ENCODE assay signal across 26 cellular contexts in genomic region chr5:78562001-78562400, GRCh38.
"Had no signal": no experiment of that assay in that cellular context is flagged by ENCODE, and none has a peak within 500 bp of the region (broad histone marks: within the 10 kb centered on the region; RNA-seq: fewer than 3 reads in every experiment).

No MANE protein-coding gene starts in this region.

- H3K9me3 ChIP-seq: ascending aorta had no signal

- H3K27me3 ChIP-seq: ascending aorta, brain microvascular endothelial cell, SJCRH30 had no signal

- H3K4me2 ChIP-seq: SK-N-SH had no signal

- H3K27ac ChIP-seq: ascending aorta, brain microvascular endothelial cell, SJCRH30 had no signal

- H3K9ac ChIP-seq: SK-N-SH had no signal

- H3K4me1 ChIP-seq: SJCRH30 had no signal

- H3K4me1 Mint-ChIP-seq: activated CD4-positive, alpha-beta T cell treated with anti-CD3 and anti-CD28 coated beads, Interleukin-2, amount 10 ng/mL, durations not matched to agents 7 days and 5 days; activated naive CD4-positive, alpha-beta T cell treated with anti-CD3 and anti-CD28 coated beads, Interleukin-2, amount 50 U/mL, for 24 hours had no signal

- DNase-seq: activated CD4-positive, alpha-beta T cell treated with anti-CD3 and anti-CD28 coated beads, Interleukin-2, amount 10 ng/mL, durations not matched to agents 7 days and 5 days; activated CD4-positive, CD25-positive, alpha-beta regulatory T cell treated with anti-CD3 and anti-CD28 coated beads, Interleukin-2, amount 50 U/mL, for 72 hours; activated CD8-positive, alpha-beta T cell treated with anti-CD3 and anti-CD28 coated beads, Interleukin-2, amount 10 ng/mL, durations not matched to agents 7 days and 5 days; activated effector memory CD4-positive, alpha-beta T cell treated with Interleukin-2 at 50 U/mL for 16 hours; activated naive CD4-positive, alpha-beta T cell; activated T-cell treated with anti-CD3 and anti-CD28 coated beads, Interleukin-2, amount 50 U/mL, for 24 hours; brain microvascular endothelial cell; IMR-90; Kasumi-1; KBM-7; NCI-H1105 treated with DMSO at 0.1 percent for 48 hours; NCI-H146; NCI-H187 treated with DMSO at 0.1 percent for 48 hours; NCI-H2081 treated with DMSO at 0.1 percent for 48 hours; NCI-H446 treated with DMSO at 0.1 percent for 48 hours; NCI-H748 treated with DMSO at 0.1 percent for 48 hours; NK-92 treated with Interleukin-12 subunit alpha and Interleukin-12 subunit beta, amount 100 ng/mL, for 24 hours; OCI-M1; RPMI8226; SJCRH30; SK-N-SH; SW 1271 had no signal

- H3K27ac Mint-ChIP-seq: activated CD4-positive, alpha-beta T cell treated with anti-CD3 and anti-CD28 coated beads, Interleukin-2, amount 10 ng/mL, durations not matched to agents 7 days and 5 days; activated CD8-positive, alpha-beta T cell treated with anti-CD3 and anti-CD28 coated beads, Interleukin-2, amount 10 ng/mL, durations not matched to agents 7 days and 5 days; activated naive CD4-positive, alpha-beta T cell treated with anti-CD3 and anti-CD28 coated beads, Interleukin-2, amount 50 U/mL, for 24 hours; activated T-cell treated with anti-CD3 and anti-CD28 coated beads, Interleukin-2, amount 50 U/mL, for 24 hours; activated T-helper 1 cell treated with anti-CD3 and anti-CD28 coated beads, Interleukin-12 subunit alpha, Interleukin-12 subunit beta, Interleukin-2, Interleukin-4 antibody, amounts not matched to agents 30 ng/mL and 10 ng/mL and 1 ng/mL, durations not matched to agents 14 hours and 24 hours and 36 hours had no signal

- H3K36me3 ChIP-seq: ascending aorta had no signal

- H3K9me3 Mint-ChIP-seq: activated CD4-positive, alpha-beta T cell treated with anti-CD3 and anti-CD28 coated beads, Interleukin-2, amount 10 ng/mL, durations not matched to agents 7 days and 5 days; activated naive CD4-positive, alpha-beta T cell treated with anti-CD3 and anti-CD28 coated beads, Interleukin-2, amount 50 U/mL, for 24 hours; activated T-helper 1 cell treated with anti-CD3 and anti-CD28 coated beads, Interleukin-12 subunit alpha, Interleukin-12 subunit beta, Interleukin-2, Interleukin-4 antibody, amounts not matched to agents 30 ng/mL and 10 ng/mL and 1 ng/mL, durations not matched to agents 14 hours and 24 hours and 36 hours; WTC11 had no signal

- H3K4me3 ChIP-seq: ascending aorta, SJCRH30 had no signal

- H3K36me3 Mint-ChIP-seq: activated naive CD4-positive, alpha-beta T cell treated with anti-CD3 and anti-CD28 coated beads, Interleukin-2, amount 50 U/mL, for 24 hours had no signal

- H3K4me3 Mint-ChIP-seq: activated CD4-positive, alpha-beta T cell treated with anti-CD3 and anti-CD28 coated beads, Interleukin-2, amount 10 ng/mL, durations not matched to agents 7 days and 5 days; activated CD8-positive, alpha-beta T cell treated with anti-CD3 and anti-CD28 coated beads, Interleukin-2, amount 10 ng/mL, durations not matched to agents 7 days and 5 days; activated naive CD4-positive, alpha-beta T cell treated with anti-CD3 and anti-CD28 coated beads, Interleukin-2, amount 50 U/mL, for 24 hours; activated T-cell treated with anti-CD3 and anti-CD28 coated beads, Interleukin-2, amount 50 U/mL, for 24 hours; activated T-helper 1 cell treated with anti-CD3 and anti-CD28 coated beads, Interleukin-12 subunit alpha, Interleukin-12 subunit beta, Interleukin-2, Interleukin-4 antibody, amounts not matched to agents 30 ng/mL and 10 ng/mL and 1 ng/mL, durations not matched to agents 14 hours and 24 hours and 36 hours; WTC11 had no signal
